In the genomic region with DNA sequence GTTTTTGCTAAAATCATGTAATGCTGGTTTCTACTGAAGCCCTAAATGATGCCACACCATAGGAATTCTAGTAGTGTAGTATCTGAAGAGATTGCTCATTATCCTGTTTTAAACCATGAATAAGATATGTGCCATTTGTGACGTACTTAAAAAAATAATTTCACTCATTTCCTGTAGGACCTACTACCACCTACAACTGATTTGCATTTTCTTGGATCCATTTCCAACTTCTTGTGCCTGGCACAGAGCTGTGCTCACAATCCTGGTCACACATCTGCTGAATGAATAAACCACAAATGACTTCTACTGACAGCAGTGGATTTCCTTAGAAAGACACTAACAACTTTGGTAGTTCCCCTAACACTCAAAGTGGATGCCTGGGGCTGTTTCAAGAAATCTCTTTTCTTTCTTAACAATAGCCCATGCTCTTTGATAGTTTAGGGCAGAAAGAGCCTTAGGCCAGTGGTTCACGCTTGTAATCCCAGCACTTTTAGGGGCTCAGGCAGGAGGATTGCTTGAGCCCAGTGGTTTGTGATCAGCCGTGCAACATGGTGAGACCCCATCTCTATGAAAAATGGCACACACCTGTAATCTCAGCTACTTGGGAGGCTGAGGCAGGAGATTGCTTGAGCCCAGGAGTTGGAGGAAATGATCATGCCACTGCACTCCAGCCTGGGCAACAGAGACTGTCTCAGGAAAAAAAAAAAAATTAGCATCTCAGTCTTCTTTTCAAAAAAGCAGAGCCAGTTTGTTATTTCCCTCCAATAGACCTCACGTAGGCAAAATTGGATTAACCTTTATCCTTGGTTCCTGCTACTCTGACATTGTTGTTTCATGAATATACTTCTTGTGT, we compare ENCODE assay signal across 11 cellular contexts. TPM values are rescaled to one million over a fixed set of nuclear protein-coding genes. Genes with fewer than 3 reads are reported as not detected.
DNase-seq lines count a peak whose midpoint lies in the region; ATAC-seq and TF ChIP-seq lines count a peak whose summit lies in the region.
"Had no signal": no experiment of that assay in that cellular context is flagged by ENCODE, and none has a peak within 500 bp of the region (broad histone marks: within the 10 kb centered on the region; RNA-seq: fewer than 3 reads in every experiment).

No MANE protein-coding gene starts in this region.

- ATAC-seq in SK-N-SH treated with all-trans-retinoic acid at 6 μM for 48 hours (peak; percentile 78), GM18867 (IDR thresholded peaks at IDR 0.05; ENCODE audit: unreplicated experiment) (no peak), GM18520 (IDR thresholded peaks at IDR 0.05; ENCODE audit: unreplicated experiment) (no peak), sciatic nerve (no peak)
- ATAC-seq: heart left ventricle had no signal

- intact Hi-C loops in sciatic nerve (cut with DNase I) = no loop called here

- TF ChIP-seq CTCF in AG04450 (IDR thresholded peaks at IDR 0.05; ENCODE audit: low read depth, low read length) = no peak
- TF ChIP-seq CTCF in GM12865 (IDR thresholded peaks at IDR 0.05; ENCODE audit: insufficient read depth, low read depth, low read length, missing control alignments) = no peak

- POLR2A ChIA-PET in AG04450 (lab: Yijun Ruan, JAX) = no interaction called here

- H3K4me3 ChIP-seq in AG04450 (ENCODE audit: low read depth, low read length) = no peak overlapping the region
- H3K4me3 ChIP-seq in GM12865 (ENCODE audit: low read depth, low read length) = no peak overlapping the region
- H3K4me3 ChIP-seq: heart left ventricle, SJCRH30 had no signal

- peak overlapping the region; percentile 71 for H3K27ac ChIP-seq in AG04450 (ENCODE audit: low read depth, low read length)
- H3K27ac ChIP-seq: heart left ventricle, SJCRH30 had no signal

- CTCF ChIA-PET in AG04450 (lab: Charles Lee) = interaction anchor here (0.7 to 1.5 kb wide), 2 partner anchors 37 to 48 kb away, joined by 3 read pairs; no protein-coding TSS in a partner anchor

- no peaks in the 10 kb centered on the region for H3K27me3 ChIP-seq in AG04450 (ENCODE audit: control insufficient read depth, insufficient read depth, low read length)
- H3K27me3 ChIP-seq: heart left ventricle, SJCRH30 had no signal

- DNase-seq in AG04450 (ENCODE audit: low read depth, low spot score) (no peak), GM12865 (ENCODE audit: low read depth) (peak; percentile 21), fibroblast of peridontal ligament (ENCODE audit: extremely low read depth) (peak; percentile 85), germinal center (ENCODE audit: low spot score) (no peak), sciatic nerve (ENCODE audit: low spot score) (no peak)
- DNase-seq: heart left ventricle, NCI-H446, SJCRH30 had no signal

- no peaks in the 10 kb centered on the region for H3K9me3 ChIP-seq in AG04450 (ENCODE audit: control insufficient read depth, insufficient read depth, low read length)
- H3K9me3 ChIP-seq: heart left ventricle, SJCRH30 had no signal

TF ChIP-seq in SK-N-SH treated with all-trans-retinoic acid at 6 μM for 48 hours, 23 proteins besides CTCF, POLR2A, EP300 and RAD21 (continues in another document):
- TF ChIP-seq, protein P1, sequence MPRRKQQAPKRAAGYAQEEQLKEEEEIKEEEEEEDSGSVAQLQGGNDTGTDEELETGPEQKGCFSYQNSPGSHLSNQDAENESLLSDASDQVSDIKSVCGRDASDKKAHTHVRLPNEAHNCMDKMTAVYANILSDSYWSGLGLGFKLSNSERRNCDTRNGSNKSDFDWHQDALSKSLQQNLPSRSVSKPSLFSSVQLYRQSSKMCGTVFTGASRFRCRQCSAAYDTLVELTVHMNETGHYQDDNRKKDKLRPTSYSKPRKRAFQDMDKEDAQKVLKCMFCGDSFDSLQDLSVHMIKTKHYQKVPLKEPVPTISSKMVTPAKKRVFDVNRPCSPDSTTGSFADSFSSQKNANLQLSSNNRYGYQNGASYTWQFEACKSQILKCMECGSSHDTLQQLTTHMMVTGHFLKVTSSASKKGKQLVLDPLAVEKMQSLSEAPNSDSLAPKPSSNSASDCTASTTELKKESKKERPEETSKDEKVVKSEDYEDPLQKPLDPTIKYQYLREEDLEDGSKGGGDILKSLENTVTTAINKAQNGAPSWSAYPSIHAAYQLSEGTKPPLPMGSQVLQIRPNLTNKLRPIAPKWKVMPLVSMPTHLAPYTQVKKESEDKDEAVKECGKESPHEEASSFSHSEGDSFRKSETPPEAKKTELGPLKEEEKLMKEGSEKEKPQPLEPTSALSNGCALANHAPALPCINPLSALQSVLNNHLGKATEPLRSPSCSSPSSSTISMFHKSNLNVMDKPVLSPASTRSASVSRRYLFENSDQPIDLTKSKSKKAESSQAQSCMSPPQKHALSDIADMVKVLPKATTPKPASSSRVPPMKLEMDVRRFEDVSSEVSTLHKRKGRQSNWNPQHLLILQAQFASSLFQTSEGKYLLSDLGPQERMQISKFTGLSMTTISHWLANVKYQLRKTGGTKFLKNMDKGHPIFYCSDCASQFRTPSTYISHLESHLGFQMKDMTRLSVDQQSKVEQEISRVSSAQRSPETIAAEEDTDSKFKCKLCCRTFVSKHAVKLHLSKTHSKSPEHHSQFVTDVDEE (CRISPR knock-in tag; IDR thresholded peaks at IDR 0.05) = no peak
- TF ChIP-seq, protein P2, sequence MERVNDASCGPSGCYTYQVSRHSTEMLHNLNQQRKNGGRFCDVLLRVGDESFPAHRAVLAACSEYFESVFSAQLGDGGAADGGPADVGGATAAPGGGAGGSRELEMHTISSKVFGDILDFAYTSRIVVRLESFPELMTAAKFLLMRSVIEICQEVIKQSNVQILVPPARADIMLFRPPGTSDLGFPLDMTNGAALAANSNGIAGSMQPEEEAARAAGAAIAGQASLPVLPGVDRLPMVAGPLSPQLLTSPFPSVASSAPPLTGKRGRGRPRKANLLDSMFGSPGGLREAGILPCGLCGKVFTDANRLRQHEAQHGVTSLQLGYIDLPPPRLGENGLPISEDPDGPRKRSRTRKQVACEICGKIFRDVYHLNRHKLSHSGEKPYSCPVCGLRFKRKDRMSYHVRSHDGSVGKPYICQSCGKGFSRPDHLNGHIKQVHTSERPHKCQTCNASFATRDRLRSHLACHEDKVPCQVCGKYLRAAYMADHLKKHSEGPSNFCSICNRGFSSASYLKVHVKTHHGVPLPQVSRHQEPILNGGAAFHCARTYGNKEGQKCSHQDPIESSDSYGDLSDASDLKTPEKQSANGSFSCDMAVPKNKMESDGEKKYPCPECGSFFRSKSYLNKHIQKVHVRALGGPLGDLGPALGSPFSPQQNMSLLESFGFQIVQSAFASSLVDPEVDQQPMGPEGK (CRISPR knock-in tag; IDR thresholded peaks at IDR 0.05; ENCODE audit: borderline replicate concordance) = no peak
- TF ChIP-seq POU6F1 (CRISPR knock-in tag; IDR thresholded peaks at IDR 0.05; ENCODE audit: borderline replicate concordance, low read depth) (no peak), CREB5 (CRISPR knock-in tag; IDR thresholded peaks at IDR 0.05; ENCODE audit: low read depth) (no peak), ZFP30 (CRISPR knock-in tag; IDR thresholded peaks at IDR 0.05) (no peak), ZNF70 (CRISPR knock-in tag; IDR thresholded peaks at IDR 0.05) (no peak), ISL1 (CRISPR knock-in tag; IDR thresholded peaks at IDR 0.05) (no peak), PPARA (CRISPR knock-in tag; IDR thresholded peaks at IDR 0.05; ENCODE audit: borderline replicate concordance) (no peak), ARNTL (CRISPR knock-in tag; IDR thresholded peaks at IDR 0.05; ENCODE audit: borderline replicate concordance, low read depth) (no peak), CSRNP3 (CRISPR knock-in tag; IDR thresholded peaks at IDR 0.05) (no peak), ZC3H10 (CRISPR knock-in tag; IDR thresholded peaks at IDR 0.05) (no peak), OSR1 (CRISPR knock-in tag; IDR thresholded peaks at IDR 0.05) (no peak), RARB (CRISPR knock-in tag; IDR thresholded peaks at IDR 0.05) (no peak), TOX (CRISPR knock-in tag; IDR thresholded peaks at IDR 0.05; ENCODE audit: borderline replicate concordance) (no peak), ESRRG (CRISPR knock-in tag; IDR thresholded peaks at IDR 0.05) (no peak)

RNA-seq across cellular contexts. Expression of gene BATF3, which starts 13.0 kb away (rescaled TPM):
- 1.4 and 1.5 TPM in 2 replicates for polyA plus RNA-seq in AG04450 (2011; rRNA removed)
- polyA minus RNA-seq in AG04450 (2011; rRNA and poly(A)+ RNA removed) = 0.48 and 0.60 TPM in 2 replicates
- 6.5 TPM for total RNA-seq in sciatic nerve

Comparison
In these comparisons a context has a peak if more than half of its experiments do, and no peak if none do; other contexts are left out.
1. DNase-seq: peak in GM12865 (single experiment) and fibroblast of peridontal ligament (single experiment); none in AG04450 (single experiment), germinal center (single experiment) and sciatic nerve (single experiment).